In genomic region chr12:12719496-12719895, GRCh38 we compare ENCODE assay signal across 9 cellular contexts. TPM values are rescaled to one million over a fixed set of nuclear protein-coding genes. Genes with fewer than 3 reads are reported as not detected.
A peak's percentile ranks its signal among the peaks of the same experiment; 100 is the strongest.
DNase-seq lines count a peak whose midpoint lies in the region; ATAC-seq, FAIRE-seq and TF ChIP-seq lines count a peak whose summit lies in the region.
"Had no signal": no experiment of that assay in that cellular context is flagged by ENCODE, and none has a peak within 500 bp of the region (broad histone marks: within the 10 kb centered on the region; RNA-seq: fewer than 3 reads in every experiment).

No MANE protein-coding gene starts in this region.

- H3K4me3 ChIP-seq in MG63 (peak overlapping the region; percentile 87), ascending aorta (peak overlapping the region; percentile 75 to 88), lower lobe of right lung (peak overlapping the region; percentile 91), vagina (peak overlapping the region; percentile 93 to 100)

- peaks cover 54% of the 10 kb centered on the region for H3K36me3 ChIP-seq in MG63
- H3K36me3 ChIP-seq in ascending aorta = peaks cover 5 to 19% of the 10 kb centered on the region in 2 donors
- H3K36me3 ChIP-seq in lower lobe of right lung = peaks cover 26% of the 10 kb centered on the region
- peaks cover 0 to 15% of the 10 kb centered on the region in 2 donors for H3K36me3 ChIP-seq in vagina

- intact Hi-C loops in ascending aorta (cut with DNase I) (loop anchor here (5.0 to 10.0 kb wide), 4 partner anchors 157 to 1145 kb away; partner anchors contain the start of genes DUSP16 and LRP6), lower lobe of right lung (cut with DNase I) (no loop called here), vagina (cut with DNase I) (no loop called here)

- H3K4me1 ChIP-seq in ascending aorta (peaks cover 3 to 40% of the 10 kb centered on the region in 2 donors), lower lobe of right lung (peaks cover 60% of the 10 kb centered on the region), vagina (peaks cover 57% of the 10 kb centered on the region)

- H3K9me3 ChIP-seq in MG63 = no peaks in the 10 kb centered on the region
- no peaks in the 10 kb centered on the region for H3K9me3 ChIP-seq in ascending aorta
- H3K9me3 ChIP-seq in lower lobe of right lung = no peaks in the 10 kb centered on the region
- H3K9me3 ChIP-seq in vagina = no peaks in the 10 kb centered on the region

- ATAC-seq in lower lobe of right lung (no peak), HG03469 (IDR thresholded peaks at IDR 0.05; ENCODE audit: unreplicated experiment) (no peak)

- DNase-seq in MG63 (no peak), ascending aorta (ENCODE audit: low spot score in 2 of 2) (no peak), lower lobe of right lung (no peak), vagina (ENCODE audit: extremely low spot score in 2 of 2) (no peak), G401 (ENCODE audit: low spot score) (no peak)
- DNase-seq in activated CD8-positive, alpha-beta memory T cell treated with anti-CD3 and anti-CD28 coated beads, Interleukin-2, amount 50 U/mL, for 4 hours = no peak

- no peak for TF ChIP-seq CTCF in ascending aorta (IDR thresholded peaks at IDR 0.05)
- no peak for TF ChIP-seq CTCF in lower lobe of right lung (IDR thresholded peaks at IDR 0.05)
- TF ChIP-seq CTCF in vagina (IDR thresholded peaks at IDR 0.05) = no peak

- in situ Hi-C loops in G401 (cut with HindIII; ENCODE audit: low sequenced_read_pairs) = no loop called here

- FAIRE-seq in G401.6 (lab: Jason Lieb, UNC) = peak; percentile 37
- FAIRE-seq: TTC549 had no signal

- H3K27ac ChIP-seq in ascending aorta (peak overlapping the region; percentile 96 to 99), lower lobe of right lung (peak overlapping the region; percentile 99), vagina (peak overlapping the region; percentile 100)

- no peak for TF ChIP-seq POLR2A in vagina (IDR thresholded peaks at IDR 0.05)

- no peaks in the 10 kb centered on the region for H3K27me3 ChIP-seq in MG63
- no peaks in the 10 kb centered on the region for H3K27me3 ChIP-seq in ascending aorta
- no peaks in the 10 kb centered on the region for H3K27me3 ChIP-seq in lower lobe of right lung (ENCODE audit: low read depth)
- no peaks in the 10 kb centered on the region for H3K27me3 ChIP-seq in vagina

RNA-seq across cellular contexts. Expression of gene CDKN1B, which starts 2.3 kb away (rescaled TPM):
- 35.1 and 57.9 TPM in 2 replicates for total RNA-seq in MG63 (2014; rRNA removed; shearing (Covaris generic); ENCODE audit: low replicate concordance)
- 65.1 TPM for total RNA-seq in ascending aorta
- total RNA-seq in lower lobe of right lung = 57.7 TPM
- total RNA-seq in vagina = 52.5 TPM
- 65.6 and 81.7 TPM in 2 replicates for total RNA-seq in G401 (2014; rRNA removed; shearing (Covaris generic))

RNA-seq across cellular contexts. Expression of gene GPR19, which starts 23.5 kb away (rescaled TPM):
- total RNA-seq in MG63 (2014; rRNA removed; shearing (Covaris generic); ENCODE audit: low replicate concordance) = 0.59 TPM in 1 of 2 replicates, not detected in the other
- not detected for total RNA-seq in ascending aorta
- not detected for total RNA-seq in lower lobe of right lung
- total RNA-seq in vagina = not detected
- total RNA-seq in G401 (2014; rRNA removed; shearing (Covaris generic)) = 1.0 and 1.3 TPM in 2 replicates
